ENCODE assay signal across 11 cellular contexts in genomic region chr3:141385386-141386079, GRCh38. TPM values are rescaled to one million over a fixed set of nuclear protein-coding genes. Genes with fewer than 3 reads are reported as not detected.
DNase-seq lines count a peak whose midpoint lies in the region; ATAC-seq and TF ChIP-seq lines count a peak whose summit lies in the region.
"Had no signal": no experiment of that assay in that cellular context is flagged by ENCODE, and none has a peak within 500 bp of the region (broad histone marks: within the 10 kb centered on the region; RNA-seq: fewer than 3 reads in every experiment).

No MANE protein-coding gene starts in this region.

- no peak for DNase-seq in epithelial cell of esophagus (ENCODE audit: low read depth)
- DNase-seq in sciatic nerve (ENCODE audit: low spot score), result no peak
- no peak for DNase-seq in stimulated activated naive CD4-positive, alpha-beta T cell (lab: John Stamatoyannopoulos, UW)
- DNase-seq in COLO668 (lab: John Stamatoyannopoulos, UW; ENCODE audit: unreplicated experiment), result no peak
- no peak for DNase-seq in GM13977 (ENCODE audit: low spot score)
- DNase-seq in H7, result no peak
- DNase-seq: erythroblast, mammary epithelial cell, T-helper 1 cell had no signal

- peak overlapping the region; percentile 93 for H3K9ac ChIP-seq in OCI-LY1 (ENCODE audit: low read length)

- H3F3A ChIP-seq in OCI-LY1 (ENCODE audit: insufficient read depth, low read length), result 0 out of 2 replicates have a peak, but pooled peaks cover 8% of the 10 kb centered on the region

- peak overlapping the region; percentile 76 for H3K4me3 ChIP-seq in OCI-LY1 (ENCODE audit: low read depth, low read length, poor library complexity, severe bottlenecking)
- H3K4me3 ChIP-seq in epithelial cell of esophagus (ENCODE audit: low read length), result peak overlapping the region; percentile 36
- H3K4me3 ChIP-seq in H7 (ENCODE audit: insufficient read depth, low read depth, low read length), result no peak overlapping the region

- H3K9me3 ChIP-seq in OCI-LY1 (ENCODE audit: low read length), result no peaks in the 10 kb centered on the region

- peak overlapping the region; percentile 96 for H3K4me2 ChIP-seq in OCI-LY1 (ENCODE audit: low read length)

- H3K4me1 ChIP-seq in OCI-LY1 (ENCODE audit: insufficient read depth, low read length, severe bottlenecking), result peaks cover 91% of the 10 kb centered on the region

- H3K36me3 ChIP-seq in OCI-LY1 (ENCODE audit: insufficient read depth, low read length) (no peaks in the 10 kb centered on the region), H7 (replicated peaks; ENCODE audit: control insufficient read depth, insufficient read depth, low read length) (no peaks in the 10 kb centered on the region)

- peak; percentile 6 for ATAC-seq in sciatic nerve

- H3K79me2 ChIP-seq in OCI-LY1 (ENCODE audit: insufficient read depth, low read length), result peaks cover 40% of the 10 kb centered on the region; the same call in 1 of the 2 replicates

- TF ChIP-seq CTCF in OCI-LY1 (IDR thresholded peaks at IDR 0.05; ENCODE audit: low read length) (no peak), epithelial cell of esophagus (IDR thresholded peaks at IDR 0.05; ENCODE audit: insufficient read depth, low read depth, low read length, missing control alignments) (no peak), GM13977 (IDR thresholded peaks at IDR 0.05; ENCODE audit: extremely low read depth, insufficient read depth, missing control alignments) (no peak)

- H3K27me3 ChIP-seq in OCI-LY1 (ENCODE audit: insufficient read depth, low read length), result no peaks in the 10 kb centered on the region
- no peaks in the 10 kb centered on the region for H3K27me3 ChIP-seq in H7 (ENCODE audit: control insufficient read depth, insufficient read depth, low read length)

- H3K9me2 ChIP-seq in OCI-LY1 (ENCODE audit: low read depth, low read length), result no peaks in the 10 kb centered on the region

- TF ChIP-seq POLR2A in GM18951 (IDR thresholded peaks at IDR 0.05; ENCODE audit: extremely low read depth, insufficient read depth, insufficient read length), result peak; percentile 31

- H2AFZ ChIP-seq in OCI-LY1 (ENCODE audit: low read length), result no peak overlapping the region

- intact Hi-C loops in sciatic nerve (cut with DNase I), result no loop called here

- peak overlapping the region; percentile 97 for H3K27ac ChIP-seq in OCI-LY1 (ENCODE audit: low read depth, low read length, poor library complexity, severe bottlenecking)

- H4K20me1 ChIP-seq in OCI-LY1 (ENCODE audit: insufficient read depth, low read length), result no peaks in the 10 kb centered on the region

- in situ Hi-C loops in GM18951 (cut with MboI; ENCODE audit: low sequenced_read_pairs, unreplicated experiment), result no loop called here
- in situ Hi-C loops in GM13977 (cut with MboI; ENCODE audit: low pct_unique_long_range_greater_than_20kb, low sequenced_read_pairs, unreplicated experiment), result no loop called here

RNA-seq across cellular contexts. Expression of gene ZBTB38, which starts 17.2 kb away (rescaled TPM):
- total RNA-seq in sciatic nerve, result 117 TPM
- 6.7 and 9.5 TPM in 2 replicates for total RNA-seq in H7 (2014; rRNA removed; shearing (Covaris generic))

Comparison
In these comparisons a context has a peak if more than half of its experiments do, and no peak if none do; other contexts are left out.
1. RNA of gene ZBTB38, which starts 17.2 kb away (total RNA-seq): 117 TPM in sciatic nerve (single experiment); 6.7 to 9.5 TPM in H7; every median in the first group is over 10 times any median in the second.